Comparison of ENCODE assay signal across 1 cellular context in genomic region chr17:79008666-79009387, GRCh38.
TF ChIP-seq lines count a peak whose summit lies in the region.

No MANE protein-coding gene starts in this region.

TF ChIP-seq in HepG2, 621 proteins besides CTCF, POLR2A, EP300 and RAD21:
- TF ChIP-seq ZSCAN22 (CRISPR knock-in tag; IDR thresholded peaks at IDR 0.05) (peak; percentile 94), REL (CRISPR knock-in tag; conservative IDR thresholded peaks at IDR 0.05) (peak; percentile 56; the same call in 1 of the 2 replicates), ZBTB2 (CRISPR knock-in tag; IDR thresholded peaks at IDR 0.05; ENCODE audit: low read depth) (peak; percentile 13; the same call in 1 of the 2 replicates), ZNF580 (CRISPR knock-in tag; IDR thresholded peaks at IDR 0.05; ENCODE audit: borderline replicate concordance, low read depth) (no peak), ZNF780A (CRISPR knock-in tag; IDR thresholded peaks at IDR 0.05) (0 out of 2 replicates have a peak, but pooled peaks have one; percentile 21), ZNF607 (CRISPR knock-in tag; IDR thresholded peaks at IDR 0.05; ENCODE audit: borderline replicate concordance) (no peak), TARDBP (CRISPR knock-in tag; IDR thresholded peaks at IDR 0.05) (no peak), ZIK1 (CRISPR knock-in tag; IDR thresholded peaks at IDR 0.05; ENCODE audit: borderline replicate concordance, low read depth) (peak; percentile 16; the same call in 1 of the 2 replicates), FOXC1 (CRISPR knock-in tag; IDR thresholded peaks at IDR 0.05; ENCODE audit: borderline replicate concordance) (peak; percentile 33; the same call in 1 of the 2 replicates), MXD3 (CRISPR knock-in tag; IDR thresholded peaks at IDR 0.05) (no peak), HOXA9 (CRISPR knock-in tag; IDR thresholded peaks at IDR 0.05; ENCODE audit: borderline replicate concordance) (no peak), THAP7 (CRISPR knock-in tag; IDR thresholded peaks at IDR 0.05) (no peak), MXI1 (IDR thresholded peaks at IDR 0.05; ENCODE audit: borderline replicate concordance, low read depth, low read length) (no peak), ZNF280B (CRISPR knock-in tag; IDR thresholded peaks at IDR 0.05; ENCODE audit: borderline replicate concordance) (0 out of 2 replicates have a peak, but pooled peaks have one; percentile 16), AGO1 (IDR thresholded peaks at IDR 0.05; ENCODE audit: low read depth, low read length, poor library complexity, severe bottlenecking) (no peak), SKIL (CRISPR knock-in tag; IDR thresholded peaks at IDR 0.05; ENCODE audit: borderline replicate concordance) (0 out of 2 replicates have a peak, but pooled peaks have one; percentile 16), MXD1 (CRISPR knock-in tag; IDR thresholded peaks at IDR 0.05) (no peak), HIVEP1 (CRISPR knock-in tag; IDR thresholded peaks at IDR 0.05) (0 out of 2 replicates have a peak, but pooled peaks have one; percentile 3), ZNF616 (CRISPR knock-in tag; IDR thresholded peaks at IDR 0.05; ENCODE audit: low read depth) (0 out of 2 replicates have a peak, but pooled peaks have one; percentile 4), SRSF9 (IDR thresholded peaks at IDR 0.05; ENCODE audit: borderline replicate concordance, insufficient read depth, low read depth, low read length, poor library complexity, severe bottlenecking) (no peak), ZNF589 (CRISPR knock-in tag; conservative IDR thresholded peaks at IDR 0.05) (0 out of 2 replicates have a peak, but pooled peaks have one; percentile 52), HMG20B (CRISPR knock-in tag; conservative IDR thresholded peaks at IDR 0.05) (no peak), ZNF530 (CRISPR knock-in tag; IDR thresholded peaks at IDR 0.05; ENCODE audit: low read depth) (no peak), TBX3 (IDR thresholded peaks at IDR 0.05; ENCODE audit: borderline replicate concordance) (0 out of 2 replicates have a peak, but pooled peaks have one; percentile 12), HBP1 (CRISPR knock-in tag; IDR thresholded peaks at IDR 0.05; ENCODE audit: low read depth) (0 out of 2 replicates have a peak, but pooled peaks have one; percentile 51), ZNF275 (CRISPR knock-in tag; IDR thresholded peaks at IDR 0.05; ENCODE audit: borderline replicate concordance) (no peak), TRAFD1 (CRISPR knock-in tag; IDR thresholded peaks at IDR 0.05; ENCODE audit: borderline replicate concordance) (peak; percentile 49; the same call in 1 of the 2 replicates), ZNF605 (CRISPR knock-in tag; IDR thresholded peaks at IDR 0.05) (0 out of 2 replicates have a peak, but pooled peaks have one; percentile 16), TGIF2 (CRISPR knock-in tag; IDR thresholded peaks at IDR 0.05) (0 out of 2 replicates have a peak, but pooled peaks have one; percentile 13), ZNF788 (CRISPR knock-in tag; IDR thresholded peaks at IDR 0.05; ENCODE audit: borderline replicate concordance) (no peak)
